In genomic region chr2:128291844-128292598, GRCh38 we compare ENCODE assay signal across 1 cellular context.
TF ChIP-seq lines count a peak whose summit lies in the region.

No MANE protein-coding gene starts in this region.

TF ChIP-seq in HEK293, 187 proteins besides CTCF, POLR2A, EP300 and RAD21 (continued from another document):
- peak; percentile 47; the same call in 1 of the 2 replicates for TF ChIP-seq ZNF692 (tag by site-specific recombination; IDR thresholded peaks at IDR 0.05)
